Comparison of ENCODE assay signal across 20 cellular contexts in genomic region chr1:248433811-248434415, GRCh38. TPM values are rescaled to one million over a fixed set of nuclear protein-coding genes. Genes with fewer than 3 reads are reported as not detected.
"Had no signal": no experiment of that assay in that cellular context is flagged by ENCODE, and none has a peak within 500 bp of the region (broad histone marks: within the 10 kb centered on the region; RNA-seq: fewer than 3 reads in every experiment).

No MANE protein-coding gene starts in this region.

RNA-seq across cellular contexts. Expression of gene OR2T2, which starts 11.5 kb away (rescaled TPM):
- total RNA-seq: colonic mucosa, dermis microvascular lymphatic vessel endothelial cell, endodermal cell, esophagus mucosa, esophagus squamous epithelium, gastrocnemius medialis, glomerular endothelial cell, heart right ventricle, kidney epithelial cell, left cardiac atrium, left lung, left ventricle myocardium superior, lower leg skin, lower lobe of right lung, lung microvascular endothelial cell, mesenteric fat pad, mesothelial cell of epicardium, mucosa of descending colon, myocyte had no signal
- polyA plus RNA-seq: heart right ventricle, keratinocyte had no signal

RNA-seq across cellular contexts. Expression of gene OR2T1, which starts 31.1 kb away (rescaled TPM):
- total RNA-seq: colonic mucosa, dermis microvascular lymphatic vessel endothelial cell, endodermal cell, esophagus mucosa, esophagus squamous epithelium, gastrocnemius medialis, glomerular endothelial cell, heart right ventricle, kidney epithelial cell, left cardiac atrium, left lung, left ventricle myocardium superior, lower leg skin, lower lobe of right lung, lung microvascular endothelial cell, mesenteric fat pad, mesothelial cell of epicardium, mucosa of descending colon, myocyte had no signal
- polyA plus RNA-seq: heart right ventricle, keratinocyte had no signal

RNA-seq across cellular contexts. Expression of gene OR2T3, which starts 39.2 kb away (rescaled TPM):
- total RNA-seq: colonic mucosa, dermis microvascular lymphatic vessel endothelial cell, endodermal cell, esophagus mucosa, esophagus squamous epithelium, gastrocnemius medialis, glomerular endothelial cell, heart right ventricle, kidney epithelial cell, left cardiac atrium, left lung, left ventricle myocardium superior, lower leg skin, lower lobe of right lung, lung microvascular endothelial cell, mesenteric fat pad, mesothelial cell of epicardium, mucosa of descending colon, myocyte had no signal
- polyA plus RNA-seq: heart right ventricle, keratinocyte had no signal

RNA-seq across cellular contexts. Expression of gene OR2T5, which starts 54.5 kb away (rescaled TPM):
- total RNA-seq: colonic mucosa, dermis microvascular lymphatic vessel endothelial cell, endodermal cell, esophagus mucosa, esophagus squamous epithelium, gastrocnemius medialis, glomerular endothelial cell, heart right ventricle, kidney epithelial cell, left cardiac atrium, left lung, left ventricle myocardium superior, lower leg skin, lower lobe of right lung, lung microvascular endothelial cell, mesenteric fat pad, mesothelial cell of epicardium, mucosa of descending colon, myocyte had no signal
- polyA plus RNA-seq: heart right ventricle, keratinocyte had no signal

RNA-seq across cellular contexts. Expression of gene OR2T6, which starts 58.4 kb away (rescaled TPM):
- total RNA-seq: colonic mucosa, dermis microvascular lymphatic vessel endothelial cell, endodermal cell, esophagus mucosa, esophagus squamous epithelium, gastrocnemius medialis, glomerular endothelial cell, heart right ventricle, kidney epithelial cell, left cardiac atrium, left lung, left ventricle myocardium superior, lower leg skin, lower lobe of right lung, lung microvascular endothelial cell, mesenteric fat pad, mesothelial cell of epicardium, mucosa of descending colon, myocyte had no signal
- polyA plus RNA-seq: heart right ventricle, keratinocyte had no signal
